In the genomic region with DNA sequence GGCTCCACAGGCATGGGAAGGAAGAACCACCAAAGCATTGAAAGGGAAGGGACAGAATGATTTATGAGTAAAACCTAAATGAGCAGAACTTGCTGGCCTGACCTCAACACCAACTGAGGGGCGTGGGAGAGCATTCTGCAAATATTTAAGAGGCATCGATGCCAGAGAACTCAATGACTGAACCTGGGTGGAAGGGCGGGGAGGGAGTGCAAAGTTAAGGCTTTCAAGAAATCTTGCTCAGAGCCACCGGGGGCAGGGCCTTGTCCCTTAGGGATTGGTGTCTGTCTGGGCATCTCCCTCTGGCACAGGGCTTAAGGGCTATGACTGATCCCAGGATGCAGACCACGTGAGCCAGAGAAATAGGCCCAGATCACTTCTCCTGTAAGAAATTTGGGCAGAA, we compare ENCODE assay signal across 16 cellular contexts.
DNase-seq lines count a peak whose midpoint lies in the region; ATAC-seq and TF ChIP-seq lines count a peak whose summit lies in the region.
"Had no signal": no experiment of that assay in that cellular context is flagged by ENCODE, and none has a peak within 500 bp of the region (broad histone marks: within the 10 kb centered on the region; RNA-seq: fewer than 3 reads in every experiment).

No MANE protein-coding gene starts in this region.

- no peak for TF ChIP-seq CTCF in HFFc6 (IDR thresholded peaks at IDR 0.05)
- TF ChIP-seq CTCF in astrocyte of the spinal cord (IDR thresholded peaks at IDR 0.05; ENCODE audit: low read depth, low read length) = no peak

- peaks cover 3% of the 10 kb centered on the region; the same call in 1 of the 2 replicates for H3K27me3 Mint-ChIP-seq in HFFc6 (ENCODE audit: insufficient read depth)

- H3K4me1 ChIP-seq in subcutaneous abdominal adipose tissue (ENCODE audit: control insufficient read depth in 5 of 5, insufficient read depth in 5 of 5, low read length in 5 of 5) = peaks cover 11 to 36% (median 29%) of the 10 kb centered on the region in 5 donors
- H3K4me1 ChIP-seq: gastrocnemius medialis had no signal

- H3K9me3 Mint-ChIP-seq in HFFc6 = no peaks in the 10 kb centered on the region
- H3K9me3 Mint-ChIP-seq: activated CD4-positive, alpha-beta T cell treated with anti-CD3 and anti-CD28 coated beads, Interleukin-2, amount 10 ng/mL, durations not matched to agents 7 days and 5 days; activated T-cell treated with anti-CD3 and anti-CD28 coated beads, Interleukin-2, amount 50 U/mL, for 4 hours had no signal

- no peak overlapping the region for H3K27ac Mint-ChIP-seq in HFFc6
- H3K27ac Mint-ChIP-seq: activated CD4-positive, alpha-beta T cell treated with anti-CD3 and anti-CD28 coated beads, Interleukin-2, amount 10 ng/mL, durations not matched to agents 7 days and 5 days; CD4-positive, alpha-beta T cell had no signal

- H3K9ac ChIP-seq in subcutaneous abdominal adipose tissue (ENCODE audit: low read length in 5 of 5) = peak overlapping the region in 1 of 5 donors; percentile 69

- no peak overlapping the region for H3K4me3 ChIP-seq in astrocyte of the spinal cord (ENCODE audit: low read depth, low read length)
- H3K4me3 ChIP-seq in subcutaneous abdominal adipose tissue (ENCODE audit: low read depth in 1 of 5, low read length in 5 of 5) = no peak overlapping the region
- H3K4me3 ChIP-seq: gastrocnemius medialis had no signal

- ATAC-seq in GM18517 (IDR thresholded peaks at IDR 0.05; ENCODE audit: unreplicated experiment) (no peak), GM18519 (IDR thresholded peaks at IDR 0.05; ENCODE audit: low FRiP score, unreplicated experiment) (no peak)
- ATAC-seq: activated T-cell treated with anti-CD3 and anti-CD28 coated beads, Interleukin-2, amount 50 U/mL, for 4 hours; gastrocnemius medialis; Panc1 had no signal

- no peaks in the 10 kb centered on the region for H3K27me3 ChIP-seq in subcutaneous abdominal adipose tissue (ENCODE audit: control insufficient read depth in 5 of 5, insufficient read depth in 4 of 5, low read length in 5 of 5)
- H3K27me3 ChIP-seq: gastrocnemius medialis had no signal

- in situ Hi-C loops in astrocyte of the spinal cord (cut with HindIII; ENCODE audit: low sequenced_read_pairs) = no loop called here

- no peaks in the 10 kb centered on the region for H3K36me3 ChIP-seq in subcutaneous abdominal adipose tissue (ENCODE audit: control insufficient read depth in 5 of 5, insufficient read depth in 5 of 5, low read length in 5 of 5)
- H3K36me3 ChIP-seq: gastrocnemius medialis had no signal

- H3K4me1 Mint-ChIP-seq in HFFc6 (ENCODE audit: low read depth) = peaks cover 29% of the 10 kb centered on the region
- H3K4me1 Mint-ChIP-seq: activated CD4-positive, alpha-beta T cell treated with anti-CD3 and anti-CD28 coated beads, Interleukin-2, amount 10 ng/mL, durations not matched to agents 7 days and 5 days had no signal

- peaks cover 0 to 6% (median 4%) of the 10 kb centered on the region in 5 donors for H3K9me3 ChIP-seq in subcutaneous abdominal adipose tissue (ENCODE audit: control insufficient read depth in 5 of 5, low read length in 5 of 5)
- H3K9me3 ChIP-seq: gastrocnemius medialis had no signal

- DNase-seq in HFFc6 = peak; percentile 18
- peak; percentile 37 for DNase-seq in astrocyte of the spinal cord (ENCODE audit: low read depth, low spot score)
- peak; percentile 49 for DNase-seq in hepatic stellate cell (ENCODE audit: low spot score)
- no peak for DNase-seq in AML-193 (lab: John Stamatoyannopoulos, UW)
- DNase-seq: activated CD4-positive, alpha-beta T cell treated with anti-CD3 and anti-CD28 coated beads, Interleukin-2, amount 10 ng/mL, durations not matched to agents 7 days and 5 days; activated T-cell treated with anti-CD3 and anti-CD28 coated beads, Interleukin-2, amount 50 U/mL, for 4 hours; CD4-positive, alpha-beta T cell; dermis blood vessel endothelial cell; gastrocnemius medialis; NCI-H187 treated with DMSO at 0.1 percent for 48 hours; NCI-H526; T-helper 2 cell had no signal

- H3K36me3 Mint-ChIP-seq in HFFc6 (ENCODE audit: low read depth) = no peaks in the 10 kb centered on the region

- H3K27ac ChIP-seq in subcutaneous abdominal adipose tissue (ENCODE audit: low read depth, low read length) = peak overlapping the region; percentile 79
- H3K27ac ChIP-seq: gastrocnemius medialis had no signal

- no peak overlapping the region for H3K4me3 Mint-ChIP-seq in HFFc6
- H3K4me3 Mint-ChIP-seq: activated CD4-positive, alpha-beta T cell treated with anti-CD3 and anti-CD28 coated beads, Interleukin-2, amount 10 ng/mL, durations not matched to agents 7 days and 5 days; activated T-cell treated with anti-CD3 and anti-CD28 coated beads, Interleukin-2, amount 50 U/mL, for 4 hours; CD4-positive, alpha-beta T cell had no signal

Comparison
In these comparisons a context has a peak if more than half of its experiments do, and no peak if none do; other contexts are left out.
1. DNase-seq: peak in HFFc6 (single experiment), astrocyte of the spinal cord (single experiment) and hepatic stellate cell (single experiment); none in AML-193 (0 of 2).